ENCODE assay signal across 9 cellular contexts in genomic region chr1:226798427-226799411, GRCh38. TPM values are rescaled to one million over a fixed set of nuclear protein-coding genes. Genes with fewer than 3 reads are reported as not detected.
A peak's percentile ranks its signal among the peaks of the same experiment; 100 is the strongest.
DNase-seq lines count a peak whose midpoint lies in the region; ATAC-seq and TF ChIP-seq lines count a peak whose summit lies in the region.
"Had no signal": no experiment of that assay in that cellular context is flagged by ENCODE, and none has a peak within 500 bp of the region (broad histone marks: within the 10 kb centered on the region; RNA-seq: fewer than 3 reads in every experiment).

No MANE protein-coding gene starts in this region.

- H3K4me3 ChIP-seq in GM12864 (ENCODE audit: low read depth, low read length), result no peak overlapping the region
- H3K4me3 ChIP-seq in lower lobe of right lung, result no peak overlapping the region
- H3K4me3 ChIP-seq in stomach smooth muscle (ENCODE audit: low read length in 2 of 2), result peak overlapping the region in 1 of 2 donors; percentile 29

- H3K4me1 ChIP-seq in lower lobe of right lung, result peaks cover 19% of the 10 kb centered on the region
- peaks cover 19% of the 10 kb centered on the region for H3K4me1 ChIP-seq in stomach smooth muscle (ENCODE audit: control insufficient read depth, insufficient read depth, low read length)
- H3K4me1 ChIP-seq: parathyroid adenoma had no signal

- ATAC-seq in HG02884 (IDR thresholded peaks at IDR 0.05; ENCODE audit: unreplicated experiment) (peak; percentile 79), lower lobe of right lung (peak; percentile 65 to 71)

- H3K9me3 ChIP-seq in lower lobe of right lung (no peaks in the 10 kb centered on the region), stomach smooth muscle (ENCODE audit: control insufficient read depth in 2 of 2, low read length in 2 of 2) (no peaks in the 10 kb centered on the region)

- H3K27ac ChIP-seq in lower lobe of right lung (peak overlapping the region; percentile 68), stomach smooth muscle (ENCODE audit: low read length) (peak overlapping the region; percentile 82)
- H3K27ac ChIP-seq: parathyroid adenoma had no signal

- intact Hi-C loops in lower lobe of right lung (cut with DNase I), result no loop called here

- DNase-seq in GM12864 (ENCODE audit: low read depth), result peak; percentile 75
- DNase-seq in activated CD4-positive, alpha-beta T cell treated with anti-CD3 and anti-CD28 coated beads, Interleukin-2, amount 50 U/mL, for 1 hour, result peak; percentile 63
- DNase-seq in lower lobe of right lung, result no peak
- DNase-seq in NAMALWA (ENCODE audit: low spot score), result no peak
- no peak for DNase-seq in NCI-H2171 treated with DMSO at 0.1 percent for 48 hours (lab: John Stamatoyannopoulos, UW)
- no peak for DNase-seq in NCI-H446 treated with DMSO at 0.1 percent for 48 hours (lab: John Stamatoyannopoulos, UW)

- no peaks in the 10 kb centered on the region for H3K36me3 ChIP-seq in lower lobe of right lung
- H3K36me3 ChIP-seq in stomach smooth muscle (ENCODE audit: control insufficient read depth in 2 of 2, insufficient read depth in 2 of 2, low read length in 2 of 2), result no peaks in the 10 kb centered on the region

- H3K27me3 ChIP-seq in lower lobe of right lung (ENCODE audit: low read depth) (no peaks in the 10 kb centered on the region), stomach smooth muscle (ENCODE audit: control insufficient read depth in 1 of 2, insufficient read depth in 2 of 2, low read length in 2 of 2) (no peaks in the 10 kb centered on the region)

- TF ChIP-seq CTCF in GM12864 (IDR thresholded peaks at IDR 0.05; ENCODE audit: low read depth, low read length, missing control alignments) (no peak), lower lobe of right lung (IDR thresholded peaks at IDR 0.05) (no peak)

- H3K9ac ChIP-seq in stomach smooth muscle (ENCODE audit: low read length in 2 of 2), result no peak overlapping the region
- H3K9ac ChIP-seq: parathyroid adenoma had no signal

RNA-seq across cellular contexts. Expression of gene ITPKB, which starts 59.6 kb away (rescaled TPM):
- total RNA-seq in lower lobe of right lung, result 42.3 TPM

Comparison
In these comparisons a context has a peak if more than half of its experiments do, and no peak if none do; other contexts are left out.
1. DNase-seq: peak in GM12864 (single experiment) and activated CD4-positive, alpha-beta T cell treated with anti-CD3 and anti-CD28 coated beads, Interleukin-2, amount 50 U/mL, for 1 hour (single experiment); none in lower lobe of right lung (single experiment), NAMALWA (single experiment), NCI-H2171 treated with DMSO at 0.1 percent for 48 hours (single experiment) and NCI-H446 treated with DMSO at 0.1 percent for 48 hours (single experiment).